In genomic region chr17:57989011-57989345, GRCh38 we compare ENCODE assay signal across 1 cellular context.
A peak's percentile ranks its signal among the peaks of the same experiment; 100 is the strongest.
TF ChIP-seq lines count a peak whose summit lies in the region.

No MANE protein-coding gene starts in this region.

TF ChIP-seq in K562, 482 proteins besides CTCF, POLR2A, EP300 and RAD21:
- TF ChIP-seq STAT5B (CRISPR knock-in tag; IDR thresholded peaks at IDR 0.05), result no peak
- no peak for TF ChIP-seq HMBOX1 (IDR thresholded peaks at IDR 0.05)
- no peak for TF ChIP-seq CAMTA2 (CRISPR knock-in tag; conservative IDR thresholded peaks at IDR 0.05)
- TF ChIP-seq ZNF316 (IDR thresholded peaks at IDR 0.05), result no peak
- no peak for TF ChIP-seq ZNF140 (CRISPR knock-in tag; IDR thresholded peaks at IDR 0.05)
- TF ChIP-seq ZNF707 (CRISPR knock-in tag; conservative IDR thresholded peaks at IDR 0.05), result no peak
- 0 out of 2 replicates have a peak, but pooled peaks have one; percentile 9 for TF ChIP-seq TEAD4 (IDR thresholded peaks at IDR 0.05; ENCODE audit: low read length)
- TF ChIP-seq TEAD4 (CRISPR knock-in tag; IDR thresholded peaks at IDR 0.05; ENCODE audit: borderline replicate concordance), result no peak
- TF ChIP-seq CEBPB (tag; IDR thresholded peaks at IDR 0.05), result no peak
- no peak for TF ChIP-seq GABPB2 (CRISPR knock-in tag; conservative IDR thresholded peaks at IDR 0.05)
- TF ChIP-seq DPF2 (IDR thresholded peaks at IDR 0.05), result no peak
- TF ChIP-seq NFIX (CRISPR knock-in tag; IDR thresholded peaks at IDR 0.05; ENCODE audit: low read depth), result no peak
- peak; percentile 25 for TF ChIP-seq POLR2AphosphoS2 (IDR thresholded peaks at IDR 0.05; ENCODE audit: low read length)
- TF ChIP-seq, protein P1, sequence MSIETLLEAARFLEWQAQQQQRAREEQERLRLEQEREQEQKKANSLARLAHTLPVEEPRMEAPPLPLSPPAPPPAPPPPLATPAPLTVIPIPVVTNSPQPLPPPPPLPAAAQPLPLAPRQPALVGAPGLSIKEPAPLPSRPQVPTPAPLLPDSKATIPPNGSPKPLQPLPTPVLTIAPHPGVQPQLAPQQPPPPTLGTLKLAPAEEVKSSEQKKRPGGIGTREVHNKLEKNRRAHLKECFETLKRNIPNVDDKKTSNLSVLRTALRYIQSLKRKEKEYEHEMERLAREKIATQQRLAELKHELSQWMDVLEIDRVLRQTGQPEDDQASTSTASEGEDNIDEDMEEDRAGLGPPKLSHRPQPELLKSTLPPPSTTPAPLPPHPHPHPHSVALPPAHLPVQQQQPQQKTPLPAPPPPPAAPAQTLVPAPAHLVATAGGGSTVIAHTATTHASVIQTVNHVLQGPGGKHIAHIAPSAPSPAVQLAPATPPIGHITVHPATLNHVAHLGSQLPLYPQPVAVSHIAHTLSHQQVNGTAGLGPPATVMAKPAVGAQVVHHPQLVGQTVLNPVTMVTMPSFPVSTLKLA (conservative IDR thresholded peaks at IDR 0.05), result peak in 1 of 2 experiments; percentile 6; a peak in 1 of 4 replicates
- TF ChIP-seq MYBL2 (IDR thresholded peaks at IDR 0.05; ENCODE audit: low read depth), result no peak
- no peak for TF ChIP-seq MYBL2 (CRISPR knock-in tag; IDR thresholded peaks at IDR 0.05; ENCODE audit: borderline replicate concordance)
- TF ChIP-seq GTF2B (IDR thresholded peaks at IDR 0.05; ENCODE audit: extremely low read depth, insufficient read length), result no peak
- TF ChIP-seq ZNF347 (CRISPR knock-in tag; IDR thresholded peaks at IDR 0.05; ENCODE audit: low read depth), result no peak
- TF ChIP-seq, protein P2, sequence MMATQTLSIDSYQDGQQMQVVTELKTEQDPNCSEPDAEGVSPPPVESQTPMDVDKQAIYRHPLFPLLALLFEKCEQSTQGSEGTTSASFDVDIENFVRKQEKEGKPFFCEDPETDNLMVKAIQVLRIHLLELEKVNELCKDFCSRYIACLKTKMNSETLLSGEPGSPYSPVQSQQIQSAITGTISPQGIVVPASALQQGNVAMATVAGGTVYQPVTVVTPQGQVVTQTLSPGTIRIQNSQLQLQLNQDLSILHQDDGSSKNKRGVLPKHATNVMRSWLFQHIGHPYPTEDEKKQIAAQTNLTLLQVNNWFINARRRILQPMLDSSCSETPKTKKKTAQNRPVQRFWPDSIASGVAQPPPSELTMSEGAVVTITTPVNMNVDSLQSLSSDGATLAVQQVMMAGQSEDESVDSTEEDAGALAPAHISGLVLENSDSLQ (IDR thresholded peaks at IDR 0.05), result peak; percentile 21; the same call in 1 of the 2 replicates
- no peak for TF ChIP-seq TRIM28 (IDR thresholded peaks at IDR 0.05)
- TF ChIP-seq ELK3 (CRISPR knock-in tag; IDR thresholded peaks at IDR 0.05), result no peak
- TF ChIP-seq E2F3 (CRISPR knock-in tag; IDR thresholded peaks at IDR 0.05), result no peak
- 0 out of 2 replicates have a peak, but pooled peaks have one; percentile 36 for TF ChIP-seq CREM (IDR thresholded peaks at IDR 0.05; ENCODE audit: low read depth)
- TF ChIP-seq MAZ (CRISPR knock-in tag; conservative IDR thresholded peaks at IDR 0.05 in 1 of 2, IDR thresholded peaks at IDR 0.05 in 1 of 2), result no peak
- no peak for TF ChIP-seq ATF7 (IDR thresholded peaks at IDR 0.05)
- TF ChIP-seq FOSL1 (tag; conservative IDR thresholded peaks at IDR 0.05), result no peak
